ENCODE assay signal across 27 cellular contexts in genomic region chr19:47438793-47439220, GRCh38. TPM values are rescaled to one million over a fixed set of nuclear protein-coding genes. Genes with fewer than 3 reads are reported as not detected.
A peak's percentile ranks its signal among the peaks of the same experiment; 100 is the strongest.
DNase-seq lines count a peak whose midpoint lies in the region; ATAC-seq, FAIRE-seq and TF ChIP-seq lines count a peak whose summit lies in the region.
"Had no signal": no experiment of that assay in that cellular context is flagged by ENCODE, and none has a peak within 500 bp of the region (broad histone marks: within the 10 kb centered on the region; RNA-seq: fewer than 3 reads in every experiment).

No MANE protein-coding gene starts in this region.

- no peaks in the 10 kb centered on the region for H3K9me3 ChIP-seq in A549
- H3K9me3 ChIP-seq in GM23248 (ENCODE audit: low read depth): no peaks in the 10 kb centered on the region
- H3K9me3 ChIP-seq in OCI-LY3 (ENCODE audit: insufficient read depth, low read length): no peaks in the 10 kb centered on the region
- H3K9me3 ChIP-seq in HAP-1: no peaks in the 10 kb centered on the region
- H3K9me3 ChIP-seq: left ventricle myocardium inferior, MG63, ovary had no signal

- no peaks in the 10 kb centered on the region for H3K79me2 ChIP-seq in GM23248 (ENCODE audit: insufficient read depth)
- no peaks in the 10 kb centered on the region for H3K79me2 ChIP-seq in OCI-LY3 (ENCODE audit: low read length)

- no peaks in the 10 kb centered on the region for H3F3A ChIP-seq in GM23248 (ENCODE audit: insufficient read depth)

- H3K9ac ChIP-seq in GM23248 (no peak overlapping the region), OCI-LY3 (ENCODE audit: low read length) (no peak overlapping the region)

- H2AFZ ChIP-seq in GM23248: no peak overlapping the region
- H2AFZ ChIP-seq in OCI-LY3 (ENCODE audit: low read depth, low read length): no peak overlapping the region

- POLR2A ChIA-PET in A549 (lab: Yijun Ruan, JAX): interaction anchor here (0.6 to 0.7 kb wide), 2 partner anchors 8 to 46 kb away, joined by 3 read pairs; no protein-coding TSS in a partner anchor

- no peak for TF ChIP-seq RAD21 in A549 (conservative IDR thresholded peaks at IDR 0.05 in 1 of 2, IDR thresholded peaks at IDR 0.05 in 1 of 2)

- TF ChIP-seq POLR2A in A549 (IDR thresholded peaks at IDR 0.05; ENCODE audit: low read length): no peak

- TF ChIP-seq EP300 in A549 (IDR thresholded peaks at IDR 0.05): no peak

- H3K9me2 ChIP-seq in GM23248 (ENCODE audit: insufficient read depth): no peaks in the 10 kb centered on the region

- in situ Hi-C loops in GM23248 (cut with MboI): loop anchor here (5.0 kb wide), 1 partner anchor 268 kb away; no protein-coding TSS in a partner anchor
- in situ Hi-C loops in ACHN (cut with HindIII; ENCODE audit: low pct_ligation_motif_present, low pct_unique_long_range_greater_than_20kb, low sequenced_read_pairs): no loop called here
- in situ Hi-C loops in HAP-1 (cut with MboI; ENCODE audit: low sequenced_read_pairs): loop anchor here (5.0 kb wide), 1 partner anchor 258 kb away; no protein-coding TSS in a partner anchor

- DNase-seq in A549 (ENCODE audit: low read depth in 1 of 2, low spot score in 1 of 2) (no peak), GM23248 (peak; percentile 20), epithelial cell of esophagus (ENCODE audit: low read depth) (peak; percentile 33), ACHN (no peak), HAP-1 (ENCODE audit: low spot score in 2 of 2) (no peak)
- DNase-seq in activated naive CD4-positive, alpha-beta T cell (lab: John Stamatoyannopoulos, UW): no peak
- no peak for DNase-seq in stimulated activated CD4-positive, alpha-beta T cell treated with anti-CD3 and anti-CD28 coated beads, Interleukin-15, amount 100 ng/mL, for 24 hours
- DNase-seq: activated CD4-positive, alpha-beta T cell treated with anti-CD3 and anti-CD28 coated beads, Interleukin-2, amount 10 ng/mL, durations not matched to agents 7 days and 5 days; activated CD8-positive, alpha-beta memory T cell treated with anti-CD3 and anti-CD28 coated beads, Interleukin-2, amount 10 ng/mL, durations not matched to agents 7 days and 5 days; C1 segment of cervical spinal cord; GDM1; IMR-90; left ventricle myocardium inferior; MG63; naive thymus-derived CD8-positive, alpha-beta T cell; NCI-H1417 treated with DMSO at 0.1 percent for 48 hours; NCI-H2171; ovary; right cardiac atrium; T-helper 17 cell had no signal

- TF ChIP-seq CTCF in A549 (IDR thresholded peaks at IDR 0.05): no peak
- TF ChIP-seq CTCF in OCI-LY3 (IDR thresholded peaks at IDR 0.05; ENCODE audit: low read depth, low read length): no peak
- no peak for TF ChIP-seq CTCF in epithelial cell of esophagus (IDR thresholded peaks at IDR 0.05; ENCODE audit: insufficient read depth, low read depth, low read length, missing control alignments)

- 0% methylated on average over 5 of the region's 5 CpGs for WGBS in A549 (ENCODE audit: missing lambda C conversion rate)
- WGBS in GM23248 (ENCODE audit: low coverage in 1 of 2, low lambda C conversion rate in 2 of 2, missing lambda C conversion rate in 2 of 2), 2 experiments: 10 to 16% methylated on average over 5 of the region's 5 CpGs

- H3K27me3 ChIP-seq in GM23248 (replicated peaks; ENCODE audit: insufficient read depth) (peaks cover 19% of the 10 kb centered on the region), OCI-LY3 (ENCODE audit: low read depth, low read length) (peaks cover 42% of the 10 kb centered on the region), HAP-1 (ENCODE audit: low read depth) (peaks cover 36% of the 10 kb centered on the region)
- H3K27me3 ChIP-seq: ovary had no signal

- H4K20me1 ChIP-seq in GM23248 (ENCODE audit: insufficient read depth): no peaks in the 10 kb centered on the region
- no peaks in the 10 kb centered on the region for H4K20me1 ChIP-seq in OCI-LY3 (ENCODE audit: insufficient read depth, low read length)

- peak in 1 of 2 experiments; percentile 38; a peak in 2 of 6 replicates for ATAC-seq in A549
- ATAC-seq: activated CD8-positive, alpha-beta memory T cell treated with anti-CD3 and anti-CD28 coated beads, Interleukin-2, amount 10 ng/mL, durations not matched to agents 7 days and 5 days; activated naive CD4-positive, alpha-beta T cell treated with anti-CD3 and anti-CD28 coated beads, Interleukin-2, amount 50 U/mL, for 72 hours; naive thymus-derived CD8-positive, alpha-beta T cell; right cardiac atrium; T-helper 17 cell had no signal

- FAIRE-seq in A549 (lab: Jason Lieb, UNC): peak; percentile 56

- no peak overlapping the region for H3K27ac ChIP-seq in A549
- no peak overlapping the region for H3K27ac ChIP-seq in GM23248
- no peak overlapping the region for H3K27ac ChIP-seq in OCI-LY3 (ENCODE audit: low read length)
- H3K27ac ChIP-seq: left ventricle myocardium inferior, ovary, SK-N-MC had no signal

- H3K36me3 ChIP-seq in GM23248 (ENCODE audit: low read depth) (no peaks in the 10 kb centered on the region), OCI-LY3 (replicated peaks; ENCODE audit: low read depth, low read length) (no peaks in the 10 kb centered on the region), HAP-1 (replicated peaks) (no peaks in the 10 kb centered on the region)
- H3K36me3 ChIP-seq: left ventricle myocardium inferior, MG63, ovary had no signal

- CTCF ChIA-PET in A549 (lab: Yijun Ruan, JAX): interaction anchor here (0.9 to 28.3 kb wide), 16 partner anchors 8 to 353 kb away, joined by 3 to 901 read pairs (median 14); partner anchors contain the start of genes EHD2, KPTN, NAPA and NOP53

- no peak overlapping the region for H3K4me2 ChIP-seq in A549
- no peak overlapping the region for H3K4me2 ChIP-seq in GM23248 (ENCODE audit: unreplicated experiment)
- 0 out of 2 replicates have a peak overlapping the region, but pooled peaks have one; percentile 25 for H3K4me2 ChIP-seq in OCI-LY3 (ENCODE audit: low read length)

- no peaks in the 10 kb centered on the region for H3K4me1 ChIP-seq in A549
- no peaks in the 10 kb centered on the region for H3K4me1 ChIP-seq in GM23248 (ENCODE audit: insufficient read depth)
- peaks cover 18% of the 10 kb centered on the region for H3K4me1 ChIP-seq in OCI-LY3 (ENCODE audit: low read length)
- no peaks in the 10 kb centered on the region for H3K4me1 ChIP-seq in HAP-1

- H3K4me3 ChIP-seq in A549 (no peak overlapping the region), GM23248 (no peak overlapping the region), OCI-LY3 (ENCODE audit: low read length) (no peak overlapping the region), epithelial cell of esophagus (ENCODE audit: low read length) (no peak overlapping the region), HAP-1 (no peak overlapping the region)
- H3K4me3 ChIP-seq: left ventricle myocardium inferior, MG63, ovary, SK-N-MC had no signal

TF ChIP-seq in A549, 52 proteins besides CTCF, POLR2A, EP300 and RAD21:
- TF ChIP-seq RFX5 (IDR thresholded peaks at IDR 0.05) (no peak), MYC (IDR thresholded peaks at IDR 0.05; ENCODE audit: borderline replicate concordance, low read length) (no peak), HDAC2 (IDR thresholded peaks at IDR 0.05) (no peak), TP53 (CRISPR knock-in tag; IDR thresholded peaks at IDR 0.05) (no peak), HOXB5 (CRISPR knock-in tag; IDR thresholded peaks at IDR 0.05) (no peak), CBX8 (IDR thresholded peaks at IDR 0.05) (no peak), RCOR1 (IDR thresholded peaks at IDR 0.05; ENCODE audit: low read depth, low read length) (no peak)

RNA-seq across cellular contexts. Expression of gene MEIS3, which starts 19.5 kb away (rescaled TPM):
- polyA plus RNA-seq in A549 (2011; rRNA removed): 16.5 and 19.2 TPM in 2 replicates
- polyA plus RNA-seq in A549 (2012; cell fraction: cytosol; rRNA removed): 18.7 and 23.4 TPM in 2 replicates
- polyA plus RNA-seq in A549 (2012; cell fraction: nucleus; rRNA removed): 44.0 and 54.8 TPM in 2 replicates
- 21.8 to 31.4 TPM (median 27.1 TPM) in 3 replicates for polyA plus RNA-seq in A549 (2017; fragmentation: RNase III; extraction: RNeasy Plus Mini Kit Qiagen cat#74134 plus additional on column Dnase treatment)
- polyA minus RNA-seq in A549 (2011; rRNA and poly(A)+ RNA removed): 26.1 and 39.1 TPM in 2 replicates
- 51.5 and 56.1 TPM in 2 replicates for total RNA-seq in GM23248 (2014; rRNA removed; shearing (Covaris generic))
- polyA plus RNA-seq in GM23248 (2016; fragmentation: Nextera tagmentation; extraction: Ambion mirVana): 17.6 and 20.1 TPM in 2 replicates
- total RNA-seq: activated CD4-positive, alpha-beta T cell treated with anti-CD3 and anti-CD28 coated beads, Interleukin-2, amount 10 ng/mL, durations not matched to agents 7 days and 5 days; activated CD8-positive, alpha-beta memory T cell treated with anti-CD3 and anti-CD28 coated beads, Interleukin-2, amount 10 ng/mL, durations not matched to agents 7 days and 5 days; activated T-helper 1 cell treated with anti-CD3 and anti-CD28 coated beads, Interleukin-12 subunit alpha, Interleukin-12 subunit beta, Interleukin-2, Interleukin-4 antibody, amounts not matched to agents 30 ng/mL and 10 ng/mL and 1 ng/mL, durations not matched to agents 14 hours and 24 hours and 36 hours; naive thymus-derived CD8-positive, alpha-beta T cell had no signal
- polyA plus RNA-seq: naive thymus-derived CD8-positive, alpha-beta T cell had no signal

RNA-seq across cellular contexts. Expression of gene SLC8A2, which starts 32.9 kb away (rescaled TPM):
- polyA plus RNA-seq in A549 (2011; rRNA removed) (0.12 and 0.35 TPM in 2 replicates), A549 (2017; fragmentation: RNase III; extraction: RNeasy Plus Mini Kit Qiagen cat#74134 plus additional on column Dnase treatment) (0.15 to 0.30 TPM (median 0.17 TPM) in 3 replicates), GM23248 (2016; fragmentation: Nextera tagmentation; extraction: Ambion mirVana) (0.11 TPM in 1 of 2 replicates, not detected in the other)
- 0.09 and 0.23 TPM in 2 replicates for polyA plus RNA-seq in A549 (2012; cell fraction: cytosol; rRNA removed)
- polyA plus RNA-seq in A549 (2012; cell fraction: nucleus; rRNA removed): 0.23 and 0.70 TPM in 2 replicates
- polyA minus RNA-seq in A549 (2011; rRNA and poly(A)+ RNA removed): 1.8 and 2.3 TPM in 2 replicates
- 0.38 TPM in 1 of 2 replicates, not detected in the other for total RNA-seq in GM23248 (2014; rRNA removed; shearing (Covaris generic))
- total RNA-seq: activated CD4-positive, alpha-beta T cell treated with anti-CD3 and anti-CD28 coated beads, Interleukin-2, amount 10 ng/mL, durations not matched to agents 7 days and 5 days; activated T-helper 1 cell treated with anti-CD3 and anti-CD28 coated beads, Interleukin-12 subunit alpha, Interleukin-12 subunit beta, Interleukin-2, Interleukin-4 antibody, amounts not matched to agents 30 ng/mL and 10 ng/mL and 1 ng/mL, durations not matched to agents 14 hours and 24 hours and 36 hours; epithelial cell of proximal tubule; fibroblast of villous mesenchyme; IMR-90; T-helper 17 cell had no signal
- polyA plus RNA-seq: aorta had no signal

RNA-seq across cellular contexts. Expression of gene KPTN, which starts 45.2 kb away (rescaled TPM):
- polyA plus RNA-seq in A549 (2011; rRNA removed) (10.6 and 12.5 TPM in 2 replicates), A549 (2017; fragmentation: RNase III; extraction: RNeasy Plus Mini Kit Qiagen cat#74134 plus additional on column Dnase treatment) (20.6 to 22.1 TPM (median 20.8 TPM) in 3 replicates), GM23248 (2016; fragmentation: Nextera tagmentation; extraction: Ambion mirVana) (7.2 and 9.6 TPM in 2 replicates)
- polyA plus RNA-seq in A549 (2012; cell fraction: cytosol; rRNA removed): 26.3 and 28.7 TPM in 2 replicates
- polyA plus RNA-seq in A549 (2012; cell fraction: nucleus; rRNA removed): 62.7 and 66.3 TPM in 2 replicates
- polyA minus RNA-seq in A549 (2011; rRNA and poly(A)+ RNA removed): 13.7 and 15.6 TPM in 2 replicates
- total RNA-seq in GM23248 (2014; rRNA removed; shearing (Covaris generic)): 3.1 and 18.3 TPM in 2 replicates

Comparison
In these comparisons a context has a peak if more than half of its experiments do, and no peak if none do; other contexts are left out.
1. DNase-seq: peak in GM23248 (single experiment) and epithelial cell of esophagus (single experiment); none in A549 (0 of 2), activated naive CD4-positive, alpha-beta T cell (0 of 4), stimulated activated CD4-positive, alpha-beta T cell treated with anti-CD3 and anti-CD28 coated beads, Interleukin-15, amount 100 ng/mL, for 24 hours (single experiment), ACHN (single experiment) and HAP-1 (0 of 2).